ENCODE assay signal across 1 cellular context in the genomic region with DNA sequence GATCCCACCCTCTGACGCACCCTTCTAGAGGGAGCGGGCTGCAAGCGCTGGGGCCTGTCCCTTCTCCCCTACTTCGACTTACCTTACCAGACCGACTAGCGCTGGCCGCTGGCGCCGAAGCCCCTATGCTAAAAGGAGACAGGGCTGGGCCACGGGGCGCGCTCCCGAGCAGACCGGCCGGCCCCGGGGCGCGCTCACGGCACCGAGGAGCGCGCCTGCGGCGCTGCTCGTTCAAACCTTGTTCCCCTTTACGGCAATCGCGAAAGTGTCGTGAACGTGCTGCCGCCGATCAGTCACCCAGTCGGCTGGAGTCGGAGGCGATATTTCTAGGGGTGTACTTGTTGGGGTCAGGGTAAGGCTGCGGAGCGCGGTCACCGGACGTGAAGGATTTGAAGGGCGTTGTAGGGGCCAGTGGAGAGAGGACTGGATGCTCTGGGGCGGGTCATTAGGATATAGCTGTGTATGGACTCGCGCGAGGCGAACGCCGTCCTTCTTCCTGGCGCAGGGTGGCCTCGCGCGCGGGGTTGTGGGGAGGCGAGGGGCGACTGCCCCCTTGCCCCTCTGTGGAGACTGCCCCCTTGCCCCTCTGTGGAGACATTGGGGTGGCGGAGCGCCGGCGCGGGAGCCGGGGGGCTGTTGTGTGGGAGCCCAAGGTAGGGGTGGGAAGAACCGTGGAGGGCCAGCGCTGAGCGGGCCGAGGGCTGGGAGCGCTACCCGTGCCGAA.
A peak's percentile ranks its signal among the peaks of the same experiment; 100 is the strongest.
TF ChIP-seq lines count a peak whose summit lies in the region.

A gene (plus strand): TSS at position 268 of the 724 bp plus-strand sequence. CDS start 7,492 bp downstream, outside the sequence.
A gene (minus strand): TSS at position 138 of the 724 bp plus-strand sequence. CDS start 8,539 bp downstream, outside the sequence.

TF ChIP-seq in K562, 482 proteins besides CTCF, POLR2A, EP300 and RAD21 (continued from another document):
- TF ChIP-seq, protein P1, sequence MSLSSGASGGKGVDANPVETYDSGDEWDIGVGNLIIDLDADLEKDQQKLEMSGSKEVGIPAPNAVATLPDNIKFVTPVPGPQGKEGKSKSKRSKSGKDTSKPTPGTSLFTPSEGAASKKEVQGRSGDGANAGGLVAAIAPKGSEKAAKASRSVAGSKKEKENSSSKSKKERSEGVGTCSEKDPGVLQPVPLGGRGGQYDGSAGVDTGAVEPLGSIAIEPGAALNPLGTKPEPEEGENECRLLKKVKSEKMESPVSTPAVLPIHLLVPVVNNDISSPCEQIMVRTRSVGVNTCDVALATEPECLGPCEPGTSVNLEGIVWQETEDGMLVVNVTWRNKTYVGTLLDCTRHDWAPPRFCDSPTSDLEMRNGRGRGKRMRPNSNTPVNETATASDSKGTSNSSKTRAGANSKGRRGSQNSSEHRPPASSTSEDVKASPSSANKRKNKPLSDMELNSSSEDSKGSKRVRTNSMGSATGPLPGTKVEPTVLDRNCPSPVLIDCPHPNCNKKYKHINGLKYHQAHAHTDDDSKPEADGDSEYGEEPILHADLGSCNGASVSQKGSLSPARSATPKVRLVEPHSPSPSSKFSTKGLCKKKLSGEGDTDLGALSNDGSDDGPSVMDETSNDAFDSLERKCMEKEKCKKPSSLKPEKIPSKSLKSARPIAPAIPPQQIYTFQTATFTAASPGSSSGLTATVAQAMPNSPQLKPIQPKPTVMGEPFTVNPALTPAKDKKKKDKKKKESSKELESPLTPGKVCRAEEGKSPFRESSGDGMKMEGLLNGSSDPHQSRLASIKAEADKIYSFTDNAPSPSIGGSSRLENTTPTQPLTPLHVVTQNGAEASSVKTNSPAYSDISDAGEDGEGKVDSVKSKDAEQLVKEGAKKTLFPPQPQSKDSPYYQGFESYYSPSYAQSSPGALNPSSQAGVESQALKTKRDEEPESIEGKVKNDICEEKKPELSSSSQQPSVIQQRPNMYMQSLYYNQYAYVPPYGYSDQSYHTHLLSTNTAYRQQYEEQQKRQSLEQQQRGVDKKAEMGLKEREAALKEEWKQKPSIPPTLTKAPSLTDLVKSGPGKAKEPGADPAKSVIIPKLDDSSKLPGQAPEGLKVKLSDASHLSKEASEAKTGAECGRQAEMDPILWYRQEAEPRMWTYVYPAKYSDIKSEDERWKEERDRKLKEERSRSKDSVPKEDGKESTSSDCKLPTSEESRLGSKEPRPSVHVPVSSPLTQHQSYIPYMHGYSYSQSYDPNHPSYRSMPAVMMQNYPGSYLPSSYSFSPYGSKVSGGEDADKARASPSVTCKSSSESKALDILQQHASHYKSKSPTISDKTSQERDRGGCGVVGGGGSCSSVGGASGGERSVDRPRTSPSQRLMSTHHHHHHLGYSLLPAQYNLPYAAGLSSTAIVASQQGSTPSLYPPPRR (CRISPR knock-in tag; IDR thresholded peaks at IDR 0.05; ENCODE audit: borderline replicate concordance), result no peak
- peak; percentile 59 for TF ChIP-seq SMARCC2 (IDR thresholded peaks at IDR 0.05; ENCODE audit: low read depth)
- no peak for TF ChIP-seq TBL1XR1 (IDR thresholded peaks at IDR 0.05; ENCODE audit: low read length in 2 of 2)
- peak; percentile 62 for TF ChIP-seq HCFC1 (IDR thresholded peaks at IDR 0.05; ENCODE audit: low read depth, low read length)
- TF ChIP-seq, protein P2, sequence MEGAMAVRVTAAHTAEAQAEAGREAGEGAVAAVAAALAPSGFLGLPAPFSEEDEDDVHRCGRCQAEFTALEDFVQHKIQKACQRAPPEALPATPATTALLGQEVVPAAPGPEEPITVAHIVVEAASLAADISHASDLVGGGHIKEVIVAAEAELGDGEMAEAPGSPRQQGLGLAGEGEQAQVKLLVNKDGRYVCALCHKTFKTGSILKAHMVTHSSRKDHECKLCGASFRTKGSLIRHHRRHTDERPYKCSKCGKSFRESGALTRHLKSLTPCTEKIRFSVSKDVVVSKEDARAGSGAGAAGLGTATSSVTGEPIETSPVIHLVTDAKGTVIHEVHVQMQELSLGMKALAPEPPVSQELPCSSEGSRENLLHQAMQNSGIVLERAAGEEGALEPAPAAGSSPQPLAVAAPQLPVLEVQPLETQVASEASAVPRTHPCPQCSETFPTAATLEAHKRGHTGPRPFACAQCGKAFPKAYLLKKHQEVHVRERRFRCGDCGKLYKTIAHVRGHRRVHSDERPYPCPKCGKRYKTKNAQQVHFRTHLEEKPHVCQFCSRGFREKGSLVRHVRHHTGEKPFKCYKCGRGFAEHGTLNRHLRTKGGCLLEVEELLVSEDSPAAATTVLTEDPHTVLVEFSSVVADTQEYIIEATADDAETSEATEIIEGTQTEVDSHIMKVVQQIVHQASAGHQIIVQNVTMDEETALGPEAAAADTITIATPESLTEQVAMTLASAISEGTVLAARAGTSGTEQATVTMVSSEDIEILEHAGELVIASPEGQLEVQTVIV (CRISPR knock-in tag; IDR thresholded peaks at IDR 0.05; ENCODE audit: borderline replicate concordance), result peak; percentile 98
- no peak for TF ChIP-seq ZC3H8 (IDR thresholded peaks at IDR 0.05)
- TF ChIP-seq, protein P3, sequence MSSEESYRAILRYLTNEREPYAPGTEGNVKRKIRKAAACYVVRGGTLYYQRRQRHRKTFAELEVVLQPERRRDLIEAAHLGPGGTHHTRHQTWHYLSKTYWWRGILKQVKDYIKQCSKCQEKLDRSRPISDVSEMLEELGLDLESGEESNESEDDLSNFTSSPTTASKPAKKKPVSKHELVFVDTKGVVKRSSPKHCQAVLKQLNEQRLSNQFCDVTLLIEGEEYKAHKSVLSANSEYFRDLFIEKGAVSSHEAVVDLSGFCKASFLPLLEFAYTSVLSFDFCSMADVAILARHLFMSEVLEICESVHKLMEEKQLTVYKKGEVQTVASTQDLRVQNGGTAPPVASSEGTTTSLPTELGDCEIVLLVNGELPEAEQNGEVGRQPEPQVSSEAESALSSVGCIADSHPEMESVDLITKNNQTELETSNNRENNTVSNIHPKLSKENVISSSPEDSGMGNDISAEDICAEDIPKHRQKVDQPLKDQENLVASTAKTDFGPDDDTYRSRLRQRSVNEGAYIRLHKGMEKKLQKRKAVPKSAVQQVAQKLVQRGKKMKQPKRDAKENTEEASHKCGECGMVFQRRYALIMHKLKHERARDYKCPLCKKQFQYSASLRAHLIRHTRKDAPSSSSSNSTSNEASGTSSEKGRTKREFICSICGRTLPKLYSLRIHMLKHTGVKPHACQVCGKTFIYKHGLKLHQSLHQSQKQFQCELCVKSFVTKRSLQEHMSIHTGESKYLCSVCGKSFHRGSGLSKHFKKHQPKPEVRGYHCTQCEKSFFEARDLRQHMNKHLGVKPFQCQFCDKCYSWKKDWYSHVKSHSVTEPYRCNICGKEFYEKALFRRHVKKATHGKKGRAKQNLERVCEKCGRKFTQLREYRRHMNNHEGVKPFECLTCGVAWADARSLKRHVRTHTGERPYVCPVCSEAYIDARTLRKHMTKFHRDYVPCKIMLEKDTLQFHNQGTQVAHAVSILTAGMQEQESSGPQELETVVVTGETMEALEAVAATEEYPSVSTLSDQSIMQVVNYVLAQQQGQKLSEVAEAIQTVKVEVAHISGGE (CRISPR knock-in tag; IDR thresholded peaks at IDR 0.05), result peak in 2 of 3 experiments; percentile 19 to 81; a peak in 1 of 6 replicates
- TF ChIP-seq CEBPG (CRISPR knock-in tag; IDR thresholded peaks at IDR 0.05), result no peak
- TF ChIP-seq CEBPG (tag; conservative IDR thresholded peaks at IDR 0.05 in 1 of 2, IDR thresholded peaks at IDR 0.05 in 1 of 2), result no peak
